Comparison of ENCODE assay signal across 10 cellular contexts in the genomic region with DNA sequence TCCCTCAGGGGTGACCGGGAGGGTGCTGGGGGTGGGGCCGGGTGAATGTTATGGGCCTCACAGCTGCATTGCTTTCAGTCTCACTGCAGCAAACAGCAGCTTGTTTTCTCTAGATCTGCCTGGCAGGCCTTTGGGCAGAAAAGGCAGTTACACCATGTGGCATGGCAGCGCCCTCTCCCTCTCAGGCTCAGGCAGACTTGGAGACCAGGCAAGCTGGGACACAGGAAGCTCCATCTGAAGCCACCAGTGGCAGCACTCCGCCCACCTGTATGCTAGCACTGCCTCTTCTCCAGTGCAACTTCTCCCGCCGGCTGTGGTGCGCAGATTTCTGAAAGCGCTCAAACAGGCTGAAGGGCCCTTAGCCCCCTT.
A peak's percentile ranks its signal among the peaks of the same experiment; 100 is the strongest.
DNase-seq lines count a peak whose midpoint lies in the region; ATAC-seq, FAIRE-seq and TF ChIP-seq lines count a peak whose summit lies in the region.
"Had no signal": no experiment of that assay in that cellular context is flagged by ENCODE, and none has a peak within 500 bp of the region (broad histone marks: within the 10 kb centered on the region; RNA-seq: fewer than 3 reads in every experiment).

No MANE protein-coding gene starts in this region.

- H3K9me3 Mint-ChIP-seq in activated naive CD8-positive, alpha-beta T cell treated with anti-CD3 and anti-CD28 coated beads, Interleukin-2, amount 50 U/mL, for 24 hours, result no peaks in the 10 kb centered on the region

- no peak for TF ChIP-seq CTCF in gastrocnemius medialis (IDR thresholded peaks at IDR 0.05 in 4 of 5, conservative IDR thresholded peaks at IDR 0.05 in 1 of 5)

- H3K9me3 ChIP-seq in gastrocnemius medialis, result no peaks in the 10 kb centered on the region
- H3K9me3 ChIP-seq in neuronal stem cell (replicated peaks in 1 of 2; ENCODE audit: control insufficient read depth in 2 of 2, insufficient read depth in 1 of 2, low read depth in 1 of 2, low read length in 2 of 2), result peaks cover 0 to 4% of the 10 kb centered on the region in 2 donors

- in situ Hi-C loops in gastrocnemius medialis (cut with MboI; ENCODE audit: low sequenced_read_pairs in 4 of 4), result no loop called here

- no CpG with 5 or more reads among the region's 8 CpGs for WGBS in neuronal stem cell (ENCODE audit: extremely low coverage in 2 of 2, insufficient read length in 2 of 2, insufficient replicate concordance in 1 of 2), 2 donors

- H2AFZ ChIP-seq in neuronal stem cell (ENCODE audit: low read length), result no peak overlapping the region

- H3K18ac ChIP-seq in neuronal stem cell (ENCODE audit: low read length), result no peak overlapping the region

- no peak overlapping the region for H3K9ac ChIP-seq in neuronal stem cell (ENCODE audit: low read depth, low read length, poor library complexity)

- no peak overlapping the region for H2BK12ac ChIP-seq in neuronal stem cell (ENCODE audit: low read length)

- H3K79me1 ChIP-seq in neuronal stem cell (ENCODE audit: low read depth, low read length), result peaks cover 13% of the 10 kb centered on the region

- H2AK5ac ChIP-seq in neuronal stem cell (ENCODE audit: low read depth, low read length), result no peak overlapping the region

- TF ChIP-seq POLR2A in GM12891 (IDR thresholded peaks at IDR 0.05; ENCODE audit: low read depth, low read length) (no peak), gastrocnemius medialis (IDR thresholded peaks at IDR 0.05) (no peak)

- no peak for ATAC-seq in activated naive CD8-positive, alpha-beta T cell treated with anti-CD3 and anti-CD28 coated beads, Interleukin-2, amount 50 U/mL, for 24 hours
- ATAC-seq in gastrocnemius medialis (peak; percentile 31 to 38), HG02763 (IDR thresholded peaks at IDR 0.05; ENCODE audit: unreplicated experiment) (no peak), GM18870 (IDR thresholded peaks at IDR 0.05; ENCODE audit: unreplicated experiment) (no peak)

- H3K4me1 Mint-ChIP-seq in activated naive CD8-positive, alpha-beta T cell treated with anti-CD3 and anti-CD28 coated beads, Interleukin-2, amount 50 U/mL, for 24 hours, result peaks cover 55% of the 10 kb centered on the region

- H3K27me3 Mint-ChIP-seq in activated naive CD8-positive, alpha-beta T cell treated with anti-CD3 and anti-CD28 coated beads, Interleukin-2, amount 50 U/mL, for 24 hours, result no peaks in the 10 kb centered on the region

- H2BK120ac ChIP-seq in neuronal stem cell (ENCODE audit: low read depth, low read length), result no peak overlapping the region

- H3K14ac ChIP-seq in neuronal stem cell (ENCODE audit: low read length), result no peak overlapping the region

- no peak overlapping the region for H2BK15ac ChIP-seq in neuronal stem cell (ENCODE audit: low read length)

- H3K4ac ChIP-seq in neuronal stem cell (ENCODE audit: low read length), result no peak overlapping the region

- H2BK5ac ChIP-seq in neuronal stem cell (ENCODE audit: low read length), result no peak overlapping the region

- intact Hi-C loops in gastrocnemius medialis (cut with DNase I; ENCODE audit: low total_unique reads), result no loop called here

- H3K4me3 Mint-ChIP-seq in activated naive CD8-positive, alpha-beta T cell treated with anti-CD3 and anti-CD28 coated beads, Interleukin-2, amount 50 U/mL, for 24 hours, result no peak overlapping the region

- H4K8ac ChIP-seq in neuronal stem cell (ENCODE audit: low read depth, low read length), result no peak overlapping the region

- H3K27ac ChIP-seq in gastrocnemius medialis (peak overlapping the region; percentile 65 to 73 (median 68)), neuronal stem cell (replicated peaks; ENCODE audit: low read length) (no peak overlapping the region)

- H3K27me3 ChIP-seq in gastrocnemius medialis (no peaks in the 10 kb centered on the region), neuronal stem cell (ENCODE audit: control insufficient read depth in 3 of 3, insufficient read depth in 3 of 3, low read depth in 1 of 3, low read length in 3 of 3) (no peaks in the 10 kb centered on the region)

- H4K91ac ChIP-seq in neuronal stem cell (ENCODE audit: low read depth, low read length, poor library complexity), result no peak overlapping the region

- H3K4me3 ChIP-seq in gastrocnemius medialis (no peak overlapping the region), neuronal stem cell (ENCODE audit: low read length in 2 of 2) (no peak overlapping the region)

- H3K36me3 Mint-ChIP-seq in activated naive CD8-positive, alpha-beta T cell treated with anti-CD3 and anti-CD28 coated beads, Interleukin-2, amount 50 U/mL, for 24 hours (ENCODE audit: low read depth), result no peaks in the 10 kb centered on the region

- H3K23ac ChIP-seq in neuronal stem cell (ENCODE audit: low read depth, low read length, poor library complexity), result no peak overlapping the region

- H3K4me1 ChIP-seq in gastrocnemius medialis, result peaks cover 82 to 88% of the 10 kb centered on the region in 2 donors
- peaks cover 0 to 8% of the 10 kb centered on the region in 2 donors for H3K4me1 ChIP-seq in neuronal stem cell (ENCODE audit: control insufficient read depth in 2 of 2, insufficient read depth in 1 of 2, low read depth in 1 of 2, low read length in 2 of 2)

- no peak overlapping the region for H3K4me2 ChIP-seq in neuronal stem cell (ENCODE audit: insufficient read depth, low read length, poor library complexity, severe bottlenecking)

- no peak for DNase-seq in GM12891 (ENCODE audit: insufficient read length, low spot score)
- no peak for DNase-seq in activated naive CD8-positive, alpha-beta T cell treated with anti-CD3 and anti-CD28 coated beads, Interleukin-2, amount 50 U/mL, for 24 hours
- DNase-seq in hippocampal formation (lab: John Stamatoyannopoulos, UW), result peak; percentile 71 to 77
- no peak for DNase-seq in gastrocnemius medialis
- no peak for DNase-seq in neuronal stem cell (ENCODE audit: low spot score)
- no peak for DNase-seq in NOMO-1 treated with dmso at 0.1 percent for 144 hours (lab: John Stamatoyannopoulos, UW; ENCODE audit: unreplicated experiment)
- DNase-seq: activated gamma-delta T cell, NCI-H82 had no signal

- H3K36me3 ChIP-seq in gastrocnemius medialis, result no peaks in the 10 kb centered on the region
- peaks cover 0 to 16% of the 10 kb centered on the region in 2 donors for H3K36me3 ChIP-seq in neuronal stem cell (replicated peaks in 1 of 2; ENCODE audit: control insufficient read depth in 2 of 2, insufficient read depth in 2 of 2, low read length in 2 of 2)

- H3K27ac Mint-ChIP-seq in activated naive CD8-positive, alpha-beta T cell treated with anti-CD3 and anti-CD28 coated beads, Interleukin-2, amount 50 U/mL, for 24 hours, result peak overlapping the region; percentile 14

- FAIRE-seq in GM12891 (lab: Jason Lieb, UNC), result peak; percentile 28

TF ChIP-seq in GM12891, 5 proteins besides CTCF, POLR2A, EP300 and RAD21:
- TF ChIP-seq SPI1 (IDR thresholded peaks at IDR 0.05; ENCODE audit: low read depth, low read length), result no peak
- no peak for TF ChIP-seq POU2F2 (IDR thresholded peaks at IDR 0.05; ENCODE audit: low read depth, low read length)
- no peak for TF ChIP-seq PAX5 (IDR thresholded peaks at IDR 0.05; ENCODE audit: insufficient read depth, low read length, severe bottlenecking)
- TF ChIP-seq POLR2AphosphoS5 (IDR thresholded peaks at IDR 0.05; ENCODE audit: low read depth, low read length), result no peak
- no peak for TF ChIP-seq TAF1 (IDR thresholded peaks at IDR 0.05; ENCODE audit: low read depth, low read length)

Comparison
In these comparisons a context has a peak if more than half of its experiments do, and no peak if none do; other contexts are left out.
1. DNase-seq: peak in hippocampal formation (2 of 2); none in GM12891 (single experiment), activated naive CD8-positive, alpha-beta T cell treated with anti-CD3 and anti-CD28 coated beads, Interleukin-2, amount 50 U/mL, for 24 hours (single experiment), gastrocnemius medialis (0 of 2), neuronal stem cell (single experiment) and NOMO-1 treated with dmso at 0.1 percent for 144 hours (single experiment).
2. ATAC-seq: peak in gastrocnemius medialis (2 of 2); none in activated naive CD8-positive, alpha-beta T cell treated with anti-CD3 and anti-CD28 coated beads, Interleukin-2, amount 50 U/mL, for 24 hours (single experiment), HG02763 (single experiment) and GM18870 (single experiment).